ENCODE assay signal across 8 cellular contexts in genomic region chr1:243343970-243344749, GRCh38.
DNase-seq lines count a peak whose midpoint lies in the region; ATAC-seq, FAIRE-seq and TF ChIP-seq lines count a peak whose summit lies in the region.

No MANE protein-coding gene starts in this region.

- in situ Hi-C loops in ACHN (cut with HindIII; ENCODE audit: low pct_ligation_motif_present, low pct_unique_long_range_greater_than_20kb, low sequenced_read_pairs): no loop called here

- no peak for TF ChIP-seq POLR2A in GM12892 (IDR thresholded peaks at IDR 0.05; ENCODE audit: low read depth, low read length)

- ATAC-seq in HG03457 (IDR thresholded peaks at IDR 0.05; ENCODE audit: unreplicated experiment): no peak

- FAIRE-seq in GM12892 (lab: Jason Lieb, UNC) (peak; percentile 9), HTR-8/SVneo (lab: Jason Lieb, UNC) (no peak)

- peak; percentile 70 for DNase-seq in ACHN
- no peak for DNase-seq in GM12892 (ENCODE audit: insufficient read length)
- DNase-seq in HTR-8/SVneo (ENCODE audit: insufficient read length, low spot score): peak; percentile 35
- peak; percentile 79 for DNase-seq in NCI-H774 (lab: John Stamatoyannopoulos, UW)
- DNase-seq in central memory CD4-positive, alpha-beta T cell: peak; percentile 43
- DNase-seq in lung microvascular endothelial cell (ENCODE audit: low read depth in 2 of 2): peak; percentile 52 to 66
- no peak for DNase-seq in NK-92 treated with Interleukin-12 subunit alpha and Interleukin-12 subunit beta, amount 100 ng/mL, for 24 hours (lab: John Stamatoyannopoulos, UW)

Comparison
In these comparisons a context has a peak if more than half of its experiments do, and no peak if none do; other contexts are left out.
1. DNase-seq: peak in ACHN (single experiment), HTR-8/SVneo (single experiment), NCI-H774 (single experiment), central memory CD4-positive, alpha-beta T cell (single experiment) and lung microvascular endothelial cell (2 of 2); none in GM12892 (single experiment) and NK-92 treated with Interleukin-12 subunit alpha and Interleukin-12 subunit beta, amount 100 ng/mL, for 24 hours (single experiment).